1 cellular context compared by ENCODE assay signal in the genomic region with DNA sequence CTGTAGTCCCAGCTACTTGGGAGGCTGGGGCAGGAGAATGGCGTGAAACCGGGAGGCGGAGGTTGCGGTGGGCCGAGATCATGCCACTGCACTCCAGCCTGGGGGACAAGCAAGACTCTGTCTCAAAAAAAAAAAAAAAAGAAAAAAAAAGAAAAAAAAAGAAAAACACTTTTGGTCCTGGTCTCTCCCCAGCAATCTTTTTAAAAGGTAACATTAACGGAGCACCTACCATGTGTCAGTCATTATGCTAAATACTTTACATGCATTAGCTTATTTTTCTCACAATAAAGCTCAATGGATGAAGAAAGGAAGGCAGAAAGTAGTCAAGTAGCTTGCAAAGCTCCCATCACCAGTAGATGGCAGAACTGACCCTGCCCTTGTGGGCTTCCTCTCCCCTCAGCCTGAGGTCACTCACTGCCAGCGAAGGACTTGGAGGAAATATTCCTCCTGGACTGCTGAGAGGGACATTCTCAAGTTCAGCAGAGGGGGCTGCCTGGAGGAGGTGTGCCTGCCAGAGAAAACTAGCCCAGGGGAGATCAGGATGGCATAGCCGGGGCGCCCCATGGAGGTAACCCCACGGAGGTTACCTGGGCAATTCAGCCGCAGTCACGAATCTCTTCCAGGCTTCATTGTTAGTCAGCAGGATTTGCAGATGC.
TF ChIP-seq lines count a peak whose summit lies in the region.

No MANE protein-coding gene starts in this region.

TF ChIP-seq in K562, 482 proteins besides CTCF, POLR2A, EP300 and RAD21 (continued from another document):
- no peak; the same call in 1 of the 2 replicates for TF ChIP-seq JUND (IDR thresholded peaks at IDR 0.05; ENCODE audit: borderline replicate concordance, low read depth, low read length)
- TF ChIP-seq JUND (tag; IDR thresholded peaks at IDR 0.05; ENCODE audit: borderline replicate concordance, low read depth, low read length) = no peak
- TF ChIP-seq RBM14 (IDR thresholded peaks at IDR 0.05; ENCODE audit: borderline replicate concordance, insufficient read depth, low read depth, low read length) = no peak
- TF ChIP-seq CBX5 (IDR thresholded peaks at IDR 0.05; ENCODE audit: borderline replicate concordance, low read depth) = no peak
- no peak for TF ChIP-seq NFIC (IDR thresholded peaks at IDR 0.05)
- peak; percentile 64 for TF ChIP-seq SMC3 (conservative IDR thresholded peaks at IDR 0.05; ENCODE audit: insufficient read depth, low read depth, low read length)
- TF ChIP-seq DLX4 (CRISPR knock-in tag; IDR thresholded peaks at IDR 0.05) = no peak
- TF ChIP-seq SREBF1 (IDR thresholded peaks at IDR 0.05; ENCODE audit: borderline replicate concordance, low read depth, low read length) = no peak
- TF ChIP-seq EGR1 (conservative IDR thresholded peaks at IDR 0.05) = no peak
- TF ChIP-seq ILF3 (IDR thresholded peaks at IDR 0.05; ENCODE audit: borderline replicate concordance) = no peak
- TF ChIP-seq GTF2F1 (IDR thresholded peaks at IDR 0.05; ENCODE audit: low read depth, low read length) = no peak
- no peak for TF ChIP-seq MTA1 (IDR thresholded peaks at IDR 0.05; ENCODE audit: borderline replicate concordance)
- TF ChIP-seq, protein P1, sequence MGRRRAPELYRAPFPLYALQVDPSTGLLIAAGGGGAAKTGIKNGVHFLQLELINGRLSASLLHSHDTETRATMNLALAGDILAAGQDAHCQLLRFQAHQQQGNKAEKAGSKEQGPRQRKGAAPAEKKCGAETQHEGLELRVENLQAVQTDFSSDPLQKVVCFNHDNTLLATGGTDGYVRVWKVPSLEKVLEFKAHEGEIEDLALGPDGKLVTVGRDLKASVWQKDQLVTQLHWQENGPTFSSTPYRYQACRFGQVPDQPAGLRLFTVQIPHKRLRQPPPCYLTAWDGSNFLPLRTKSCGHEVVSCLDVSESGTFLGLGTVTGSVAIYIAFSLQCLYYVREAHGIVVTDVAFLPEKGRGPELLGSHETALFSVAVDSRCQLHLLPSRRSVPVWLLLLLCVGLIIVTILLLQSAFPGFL (CRISPR knock-in tag; IDR thresholded peaks at IDR 0.05) = no peak
- no peak for TF ChIP-seq ZNF175 (CRISPR knock-in tag; IDR thresholded peaks at IDR 0.05; ENCODE audit: low read depth)
- TF ChIP-seq ZBTB26 (CRISPR knock-in tag; IDR thresholded peaks at IDR 0.05) = no peak
- no peak for TF ChIP-seq ID3 (CRISPR knock-in tag; IDR thresholded peaks at IDR 0.05)
- TF ChIP-seq ID3 (tag; IDR thresholded peaks at IDR 0.05) = no peak
- TF ChIP-seq HDAC6 (IDR thresholded peaks at IDR 0.05; ENCODE audit: low read depth, low read length) = no peak
- no peak for TF ChIP-seq C11orf30 (IDR thresholded peaks at IDR 0.05; ENCODE audit: low read depth)
- TF ChIP-seq MTA2 (IDR thresholded peaks at IDR 0.05; ENCODE audit: low read depth) = no peak
- TF ChIP-seq ATF2 (CRISPR knock-in tag; IDR thresholded peaks at IDR 0.05) = no peak
TF ChIP-seq in K562: peak in this region for 12.
